Comparison of ENCODE assay signal across 8 cellular contexts in the genomic region with DNA sequence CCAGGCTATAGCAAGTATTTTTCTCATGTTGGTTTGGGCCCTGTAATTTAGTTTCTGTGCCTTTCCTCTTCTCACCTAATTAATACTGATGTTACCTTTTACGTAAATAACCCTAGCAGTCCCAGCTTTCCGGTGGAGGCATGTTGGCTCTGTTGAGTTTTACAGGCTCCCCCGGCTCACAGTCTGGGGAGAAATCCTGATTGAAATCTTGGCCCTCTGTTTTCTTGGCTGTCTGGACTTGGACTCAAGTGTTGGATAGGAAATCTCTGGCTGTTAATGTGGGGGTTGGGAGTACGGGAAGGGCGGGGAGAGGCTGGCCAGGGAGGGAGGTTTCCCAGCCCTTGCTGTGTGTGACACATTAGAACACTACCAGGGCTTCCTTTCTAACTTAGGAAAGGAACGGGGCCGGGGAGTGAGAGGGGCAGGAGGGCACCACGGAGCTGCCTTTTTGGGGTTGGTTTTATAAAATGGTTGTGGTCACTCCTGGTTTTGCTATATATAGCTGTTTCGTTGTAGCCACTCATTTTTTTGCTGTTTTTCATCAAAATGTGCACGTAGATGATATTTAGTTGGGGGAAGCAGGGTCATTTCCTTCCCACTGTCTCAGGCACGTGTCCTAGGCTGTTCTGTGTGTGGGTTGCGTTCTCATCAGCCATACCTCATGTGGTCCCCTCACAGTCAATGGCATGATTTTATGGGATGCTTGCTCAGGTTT. TPM values are rescaled to one million over a fixed set of nuclear protein-coding genes. Genes with fewer than 3 reads are reported as not detected.
A peak's percentile ranks its signal among the peaks of the same experiment; 100 is the strongest.
DNase-seq lines count a peak whose midpoint lies in the region; ATAC-seq and TF ChIP-seq lines count a peak whose summit lies in the region.

No MANE protein-coding gene starts in this region.

- TF ChIP-seq CTCF in WTC11 (IDR thresholded peaks at IDR 0.05) = no peak

- no peak overlapping the region for H3K27ac ChIP-seq in iPS-20b (ENCODE audit: low read length)

- peaks cover 49% of the 10 kb centered on the region for H3K4me1 Mint-ChIP-seq in WTC11
- peaks cover 35% of the 10 kb centered on the region for H3K4me1 Mint-ChIP-seq in stimulated activated memory B cell treated with anti-CD40 and anti-IgM and Interleukin-4, amounts not matched to agents 10 μg/mL and 1 μg/mL and 100 μg/mL, for 72 hours

- no peaks in the 10 kb centered on the region for H3K27me3 Mint-ChIP-seq in WTC11 (ENCODE audit: low read depth)
- no peaks in the 10 kb centered on the region for H3K27me3 Mint-ChIP-seq in stimulated activated memory B cell treated with anti-CD40 and anti-IgM and Interleukin-4, amounts not matched to agents 10 μg/mL and 1 μg/mL and 100 μg/mL, for 72 hours

- H3K9me3 ChIP-seq in iPS-20b (ENCODE audit: insufficient read depth, low read depth, low read length) = no peaks in the 10 kb centered on the region

- H3K36me3 ChIP-seq in iPS-20b (ENCODE audit: insufficient read depth, low read depth, low read length) = no peaks in the 10 kb centered on the region

- no peaks in the 10 kb centered on the region for H3K27me3 ChIP-seq in iPS-20b (ENCODE audit: insufficient read depth, low read length)

- CTCF ChIA-PET in WTC11 (lab: Charles Lee) = interaction anchor here (1.1 to 2.0 kb wide), 4 partner anchors 9 to 198 kb away, joined by 3 to 5 read pairs (median 4); no protein-coding TSS in a partner anchor

- H3K9ac ChIP-seq in iPS-20b (ENCODE audit: low read depth, low read length) = 0 out of 2 replicates have a peak overlapping the region, but pooled peaks have one; percentile 1

- DNase-seq in GDM1 (lab: John Stamatoyannopoulos, UW) = peak; percentile 54
- peak; percentile 38 for DNase-seq in WTC11 (ENCODE audit: low spot score)
- DNase-seq in activated CD4-positive, alpha-beta T cell treated with anti-CD3 and anti-CD28 coated beads, Interleukin-2, amount 50 U/mL, for 48 hours = no peak
- DNase-seq in activated naive CD4-positive, alpha-beta T cell treated with anti-CD3 and anti-CD28 coated beads, Interleukin-2, amount 50 U/mL, for 16 hours = no peak
- no peak for DNase-seq in foreskin melanocyte

- 0 out of 2 replicates have a peak overlapping the region, but pooled peaks have one; percentile 15 for H3K4me3 Mint-ChIP-seq in WTC11
- H3K4me3 Mint-ChIP-seq in stimulated activated memory B cell treated with anti-CD40 and anti-IgM and Interleukin-4, amounts not matched to agents 10 μg/mL and 1 μg/mL and 100 μg/mL, for 72 hours = peak overlapping the region; percentile 66

- POLR2A ChIA-PET in WTC11 (lab: Charles Lee) = interaction anchor here (0.6 to 1.3 kb wide), 2 partner anchors 11 to 327 kb away, joined by 3 to 6 read pairs; partner anchors contain the start of gene TRIO

- H3K9me3 Mint-ChIP-seq in WTC11 = no peaks in the 10 kb centered on the region
- H3K9me3 Mint-ChIP-seq in stimulated activated memory B cell treated with anti-CD40 and anti-IgM and Interleukin-4, amounts not matched to agents 10 μg/mL and 1 μg/mL and 100 μg/mL, for 72 hours = no peaks in the 10 kb centered on the region

- no peak overlapping the region for H3K4me3 ChIP-seq in iPS-20b (ENCODE audit: low read length)

- H3K36me3 Mint-ChIP-seq in WTC11 = no peaks in the 10 kb centered on the region
- no peaks in the 10 kb centered on the region for H3K36me3 Mint-ChIP-seq in stimulated activated memory B cell treated with anti-CD40 and anti-IgM and Interleukin-4, amounts not matched to agents 10 μg/mL and 1 μg/mL and 100 μg/mL, for 72 hours

- ATAC-seq in HG02943 (IDR thresholded peaks at IDR 0.05; ENCODE audit: low read depth, unreplicated experiment) (peak; percentile 48), WTC11 (peak; percentile 84)
- ATAC-seq in stimulated activated memory B cell treated with anti-CD40 and anti-IgM and Interleukin-4, amounts not matched to agents 10 μg/mL and 1 μg/mL and 100 μg/mL, for 72 hours = peak; percentile 59

- H3K27ac Mint-ChIP-seq in WTC11 = peak overlapping the region; percentile 36; the same call in 1 of the 2 replicates
- H3K27ac Mint-ChIP-seq in stimulated activated memory B cell treated with anti-CD40 and anti-IgM and Interleukin-4, amounts not matched to agents 10 μg/mL and 1 μg/mL and 100 μg/mL, for 72 hours = no peak overlapping the region

- H3K4me1 ChIP-seq in iPS-20b (ENCODE audit: insufficient read depth, low read length) = peaks cover 55% of the 10 kb centered on the region

TF ChIP-seq in WTC11, 78 proteins besides CTCF, POLR2A, EP300 and RAD21 (continues in another document):
- TF ChIP-seq ZNF138 (CRISPR knock-in tag; conservative IDR thresholded peaks at IDR 0.05) (no peak), TEAD4 (CRISPR knock-in tag; IDR thresholded peaks at IDR 0.05) (no peak), NR3C1 (CRISPR knock-in tag; conservative IDR thresholded peaks at IDR 0.05; ENCODE audit: low read depth) (no peak), AFF4 (CRISPR knock-in tag; IDR thresholded peaks at IDR 0.05; ENCODE audit: borderline replicate concordance) (no peak), NFE2L1 (CRISPR knock-in tag; IDR thresholded peaks at IDR 0.05) (no peak), ZNF416 (CRISPR knock-in tag; IDR thresholded peaks at IDR 0.05) (no peak), NR2C2 (CRISPR knock-in tag; IDR thresholded peaks at IDR 0.05) (no peak), ZNF671 (CRISPR knock-in tag; IDR thresholded peaks at IDR 0.05) (no peak), ZNF317 (CRISPR knock-in tag; IDR thresholded peaks at IDR 0.05; ENCODE audit: borderline replicate concordance, low read depth) (no peak), TEAD1 (CRISPR knock-in tag; IDR thresholded peaks at IDR 0.05) (no peak), ZBTB21 (CRISPR knock-in tag; IDR thresholded peaks at IDR 0.05; ENCODE audit: borderline replicate concordance) (no peak), KAT7 (CRISPR knock-in tag; IDR thresholded peaks at IDR 0.05; ENCODE audit: borderline replicate concordance) (no peak)
- TF ChIP-seq, protein P1, sequence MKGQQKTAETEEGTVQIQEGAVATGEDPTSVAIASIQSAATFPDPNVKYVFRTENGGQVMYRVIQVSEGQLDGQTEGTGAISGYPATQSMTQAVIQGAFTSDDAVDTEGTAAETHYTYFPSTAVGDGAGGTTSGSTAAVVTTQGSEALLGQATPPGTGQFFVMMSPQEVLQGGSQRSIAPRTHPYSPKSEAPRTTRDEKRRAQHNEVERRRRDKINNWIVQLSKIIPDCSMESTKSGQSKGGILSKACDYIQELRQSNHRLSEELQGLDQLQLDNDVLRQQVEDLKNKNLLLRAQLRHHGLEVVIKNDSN (CRISPR knock-in tag; IDR thresholded peaks at IDR 0.05) = no peak
- TF ChIP-seq, protein P2, sequence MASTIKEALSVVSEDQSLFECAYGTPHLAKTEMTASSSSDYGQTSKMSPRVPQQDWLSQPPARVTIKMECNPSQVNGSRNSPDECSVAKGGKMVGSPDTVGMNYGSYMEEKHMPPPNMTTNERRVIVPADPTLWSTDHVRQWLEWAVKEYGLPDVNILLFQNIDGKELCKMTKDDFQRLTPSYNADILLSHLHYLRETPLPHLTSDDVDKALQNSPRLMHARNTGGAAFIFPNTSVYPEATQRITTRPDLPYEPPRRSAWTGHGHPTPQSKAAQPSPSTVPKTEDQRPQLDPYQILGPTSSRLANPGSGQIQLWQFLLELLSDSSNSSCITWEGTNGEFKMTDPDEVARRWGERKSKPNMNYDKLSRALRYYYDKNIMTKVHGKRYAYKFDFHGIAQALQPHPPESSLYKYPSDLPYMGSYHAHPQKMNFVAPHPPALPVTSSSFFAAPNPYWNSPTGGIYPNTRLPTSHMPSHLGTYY (CRISPR knock-in tag; IDR thresholded peaks at IDR 0.05) = no peak
- TF ChIP-seq, protein P3, sequence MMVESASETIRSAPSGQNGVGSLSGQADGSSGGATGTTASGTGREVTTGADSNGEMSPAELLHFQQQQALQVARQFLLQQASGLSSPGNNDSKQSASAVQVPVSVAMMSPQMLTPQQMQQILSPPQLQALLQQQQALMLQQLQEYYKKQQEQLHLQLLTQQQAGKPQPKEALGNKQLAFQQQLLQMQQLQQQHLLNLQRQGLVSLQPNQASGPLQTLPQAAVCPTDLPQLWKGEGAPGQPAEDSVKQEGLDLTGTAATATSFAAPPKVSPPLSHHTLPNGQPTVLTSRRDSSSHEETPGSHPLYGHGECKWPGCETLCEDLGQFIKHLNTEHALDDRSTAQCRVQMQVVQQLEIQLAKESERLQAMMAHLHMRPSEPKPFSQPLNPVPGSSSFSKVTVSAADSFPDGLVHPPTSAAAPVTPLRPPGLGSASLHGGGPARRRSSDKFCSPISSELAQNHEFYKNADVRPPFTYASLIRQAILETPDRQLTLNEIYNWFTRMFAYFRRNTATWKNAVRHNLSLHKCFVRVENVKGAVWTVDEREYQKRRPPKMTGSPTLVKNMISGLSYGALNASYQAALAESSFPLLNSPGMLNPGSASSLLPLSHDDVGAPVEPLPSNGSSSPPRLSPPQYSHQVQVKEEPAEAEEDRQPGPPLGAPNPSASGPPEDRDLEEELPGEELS (CRISPR knock-in tag; IDR thresholded peaks at IDR 0.05) = no peak

RNA-seq across cellular contexts. Expression of gene TRIO, which starts 10.9 kb away (rescaled TPM):
- total RNA-seq in WTC11 (2021) = 69.2 to 88.8 TPM (median 73.5 TPM) in 3 replicates

Comparison
In these comparisons a context has a peak if more than half of its experiments do, and no peak if none do; other contexts are left out.
1. DNase-seq: peak in GDM1 (single experiment) and WTC11 (single experiment); none in activated CD4-positive, alpha-beta T cell treated with anti-CD3 and anti-CD28 coated beads, Interleukin-2, amount 50 U/mL, for 48 hours (0 of 2), activated naive CD4-positive, alpha-beta T cell treated with anti-CD3 and anti-CD28 coated beads, Interleukin-2, amount 50 U/mL, for 16 hours (single experiment) and foreskin melanocyte (single experiment).
2. Peak in every context shown above with its lines, with median percentiles within 50 percentile points of each other: ATAC-seq.